Comparison of ENCODE assay signal across 8 cellular contexts in genomic region chr6:7145269-7146078, GRCh38. TPM values are rescaled to one million over a fixed set of nuclear protein-coding genes. Genes with fewer than 3 reads are reported as not detected.
DNase-seq lines count a peak whose midpoint lies in the region; TF ChIP-seq lines count a peak whose summit lies in the region.

No MANE protein-coding gene starts in this region.

- peaks cover 34% of the 10 kb centered on the region for H3K4me1 ChIP-seq in endocrine pancreas (ENCODE audit: control insufficient read depth, insufficient read depth, low read length)
- H3K4me1 ChIP-seq in prostate gland (replicated peaks) = peaks cover 21% of the 10 kb centered on the region

- H3K4me3 ChIP-seq in GM12865 (ENCODE audit: low read depth, low read length) (peak overlapping the region; percentile 45), endocrine pancreas (ENCODE audit: control insufficient read depth, insufficient read depth, low read length) (peak overlapping the region; percentile 28), prostate gland (no peak overlapping the region), foreskin fibroblast (ENCODE audit: low read depth in 1 of 2, low read length in 2 of 2) (no peak overlapping the region)

- H3K9ac ChIP-seq in endocrine pancreas (ENCODE audit: control insufficient read depth, insufficient read depth, low read length) = peak overlapping the region; percentile 39

- WGBS in prostate gland = 31% methylated on average over 10 of the region's 10 CpGs

- H3K27me3 ChIP-seq in endocrine pancreas (ENCODE audit: control insufficient read depth, insufficient read depth, low read length) = no peaks in the 10 kb centered on the region
- no peaks in the 10 kb centered on the region for H3K27me3 ChIP-seq in prostate gland (replicated peaks; ENCODE audit: insufficient read depth)

- H3K36me3 ChIP-seq in endocrine pancreas (ENCODE audit: control insufficient read depth, insufficient read depth, low read length) (no peaks in the 10 kb centered on the region), prostate gland (no peaks in the 10 kb centered on the region)

- TF ChIP-seq POLR2A in prostate gland (IDR thresholded peaks at IDR 0.05) = no peak

- no peak for DNase-seq in GM12865 (ENCODE audit: low read depth)
- peak; percentile 57 for DNase-seq in NCI-H69 (lab: John Stamatoyannopoulos, UW)
- DNase-seq in prostate gland (ENCODE audit: low spot score) = peak; percentile 90
- no peak for DNase-seq in germinal center (ENCODE audit: low spot score)
- DNase-seq in pons (ENCODE audit: low spot score) = no peak
- DNase-seq in NCI-H524 treated with DMSO at 0.1 percent for 48 hours (lab: John Stamatoyannopoulos, UW) = no peak
- no peak for DNase-seq in foreskin fibroblast

- H3K9me3 ChIP-seq in endocrine pancreas (ENCODE audit: control insufficient read depth, low read length) = no peaks in the 10 kb centered on the region
- no peaks in the 10 kb centered on the region for H3K9me3 ChIP-seq in prostate gland

- intact Hi-C loops in prostate gland (cut with DNase I) = no loop called here

- peak overlapping the region; percentile 88 to 94 for H3K27ac ChIP-seq in prostate gland

- TF ChIP-seq CTCF in GM12865 (IDR thresholded peaks at IDR 0.05; ENCODE audit: insufficient read depth, low read depth, low read length, missing control alignments) (no peak), prostate gland (IDR thresholded peaks at IDR 0.05) (no peak), foreskin fibroblast (IDR thresholded peaks at IDR 0.05; ENCODE audit: low read depth, low read length) (no peak)

RNA-seq across cellular contexts. Expression of gene RREB1, which starts 37.7 kb away (rescaled TPM):
- 10 to 100 TPM; 58.4 to 71.0 TPM for total RNA-seq in prostate gland

Comparison
In these comparisons a context has a peak if more than half of its experiments do, and no peak if none do; other contexts are left out.
1. DNase-seq: peak in NCI-H69 (single experiment) and prostate gland (single experiment); none in GM12865 (single experiment), germinal center (single experiment), pons (single experiment), NCI-H524 treated with DMSO at 0.1 percent for 48 hours (single experiment) and foreskin fibroblast (0 of 2).
2. H3K4me3 ChIP-seq: peak in GM12865 (single experiment) and endocrine pancreas (single experiment); none in prostate gland (0 of 2) and foreskin fibroblast (0 of 2).